ENCODE assay signal across 15 cellular contexts in the genomic region with DNA sequence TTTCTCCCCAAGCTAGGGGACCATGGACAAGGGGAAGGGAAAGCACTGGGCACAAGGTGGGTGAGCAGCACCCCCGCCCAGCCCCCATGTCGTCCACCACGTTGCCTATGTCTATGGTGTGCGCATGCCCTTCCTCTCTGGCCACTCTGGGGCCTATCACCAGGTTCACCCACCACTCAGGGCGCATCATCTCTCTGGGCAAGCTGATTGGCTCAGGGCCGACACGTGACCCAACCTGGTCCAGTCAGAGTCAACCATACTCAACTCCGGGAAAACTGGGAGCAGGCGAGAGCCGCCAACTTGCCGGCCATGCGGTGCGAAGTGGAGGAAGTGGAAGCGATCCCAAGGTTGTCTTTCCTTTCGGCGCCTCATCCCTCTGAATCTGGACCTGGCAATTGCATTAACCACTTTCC. TPM values are rescaled to one million over a fixed set of nuclear protein-coding genes. Genes with fewer than 3 reads are reported as not detected.
A peak's percentile ranks its signal among the peaks of the same experiment; 100 is the strongest.
DNase-seq lines count a peak whose midpoint lies in the region; ATAC-seq and TF ChIP-seq lines count a peak whose summit lies in the region.
"Had no signal": no experiment of that assay in that cellular context is flagged by ENCODE, and none has a peak within 500 bp of the region (broad histone marks: within the 10 kb centered on the region; RNA-seq: fewer than 3 reads in every experiment).

No MANE protein-coding gene starts in this region.

- no peak overlapping the region for H3K4me3 Mint-ChIP-seq in GM23338
- no peak overlapping the region for H3K4me3 Mint-ChIP-seq in chondrocyte (ENCODE audit: unreplicated experiment)
- H3K4me3 Mint-ChIP-seq: natural killer cell treated with Interleukin-12 subunit alpha and Interleukin-12 subunit beta and Interleukin-15 and Interleukin-18, amount 100 ng/mL, for 72 hours had no signal

- H3K4me1 ChIP-seq in GM23338 (ENCODE audit: insufficient read depth): no peaks in the 10 kb centered on the region; the same call in 1 of the 2 replicates
- H3K4me1 ChIP-seq in rectal smooth muscle tissue (ENCODE audit: control insufficient read depth, insufficient read depth, low read length): peaks cover 28% of the 10 kb centered on the region

- no peaks in the 10 kb centered on the region for H3F3A ChIP-seq in GM23338 (replicated peaks; ENCODE audit: low read depth)

- H3K4me3 ChIP-seq in GM23338 (no peak overlapping the region), rectal smooth muscle tissue (ENCODE audit: low read length) (no peak overlapping the region)
- H3K4me3 ChIP-seq: GM23248 had no signal

- H3K9me3 Mint-ChIP-seq in GM23338: no peaks in the 10 kb centered on the region; the same call in 2 of the 3 replicates
- no peaks in the 10 kb centered on the region for H3K9me3 Mint-ChIP-seq in chondrocyte (ENCODE audit: low read depth)
- H3K9me3 Mint-ChIP-seq: activated T-helper 2 cell treated with anti-CD3 and anti-CD28 coated beads, Interferon-gamma antibody, Interleukin-2, Interleukin-4, amounts not matched to agents 10 μg/mL and 5 μg/mL and 100 μg/mL, durations not matched to agents 14 hours and 24 hours and 36 hours; natural killer cell treated with Interleukin-12 subunit alpha and Interleukin-12 subunit beta and Interleukin-15 and Interleukin-18, amount 100 ng/mL, for 72 hours had no signal

- no peak overlapping the region for H3K27ac ChIP-seq in GM23338 (ENCODE audit: low read depth)
- peak overlapping the region; percentile 96 for H3K27ac ChIP-seq in layer of hippocampus (ENCODE audit: low read depth, low read length)
- H3K27ac ChIP-seq in rectal smooth muscle tissue (ENCODE audit: low read depth, low read length): peak overlapping the region; percentile 86
- H3K27ac ChIP-seq: GM23248 had no signal

- H3K4me1 Mint-ChIP-seq in GM23338 (peaks cover 20% of the 10 kb centered on the region), chondrocyte (ENCODE audit: low read depth) (peaks cover 29% of the 10 kb centered on the region)

- H3K36me3 ChIP-seq in GM23338 (ENCODE audit: insufficient read depth) (no peaks in the 10 kb centered on the region), rectal smooth muscle tissue (ENCODE audit: control insufficient read depth, insufficient read depth, low read length) (no peaks in the 10 kb centered on the region)

- H3K27me3 ChIP-seq in GM23338 (ENCODE audit: insufficient read depth) (no peaks in the 10 kb centered on the region), layer of hippocampus (ENCODE audit: control insufficient read depth, insufficient read depth, low read length) (no peaks in the 10 kb centered on the region), rectal smooth muscle tissue (ENCODE audit: control insufficient read depth, insufficient read depth, low read length) (no peaks in the 10 kb centered on the region)

- no peak overlapping the region for H3K9ac ChIP-seq in rectal smooth muscle tissue (ENCODE audit: low read length)
- H3K9ac ChIP-seq: GM23248 had no signal

- no peaks in the 10 kb centered on the region for H3K79me2 ChIP-seq in GM23338 (replicated peaks; ENCODE audit: insufficient read depth)

- H3K27me3 Mint-ChIP-seq in GM23338 (ENCODE audit: insufficient read depth, low read depth, poor library complexity): peaks cover 10% of the 10 kb centered on the region
- peaks cover 6% of the 10 kb centered on the region for H3K27me3 Mint-ChIP-seq in chondrocyte (ENCODE audit: low read depth)
- H3K27me3 Mint-ChIP-seq: natural killer cell treated with Interleukin-12 subunit alpha and Interleukin-12 subunit beta and Interleukin-15 and Interleukin-18, amount 100 ng/mL, for 72 hours had no signal

- TF ChIP-seq CTCF in GM23338 (conservative IDR thresholded peaks at IDR 0.05; ENCODE audit: low read depth in 2 of 2) (no peak), chondrocyte (IDR thresholded peaks at IDR 0.05) (no peak)

- ATAC-seq in GM23338 (peak; percentile 25), HG03095 (IDR thresholded peaks at IDR 0.05; ENCODE audit: unreplicated experiment) (no peak)
- ATAC-seq: natural killer cell treated with Interleukin-12 subunit alpha and Interleukin-12 subunit beta and Interleukin-15 and Interleukin-18, amount 100 ng/mL, for 72 hours had no signal

- H3K36me3 Mint-ChIP-seq in GM23338 (ENCODE audit: low read depth): no peaks in the 10 kb centered on the region
- peaks cover 8% of the 10 kb centered on the region for H3K36me3 Mint-ChIP-seq in chondrocyte (ENCODE audit: low read depth)
- H3K36me3 Mint-ChIP-seq: natural killer cell treated with Interleukin-12 subunit alpha and Interleukin-12 subunit beta and Interleukin-15 and Interleukin-18, amount 100 ng/mL, for 72 hours had no signal

- H3K9me2 ChIP-seq in GM23338 (ENCODE audit: insufficient read depth): peaks cover 4% of the 10 kb centered on the region; the same call in 1 of the 2 replicates

- no peak overlapping the region for H3K27ac Mint-ChIP-seq in GM23338
- no peak overlapping the region for H3K27ac Mint-ChIP-seq in chondrocyte (ENCODE audit: unreplicated experiment)
- H3K27ac Mint-ChIP-seq: activated T-helper 2 cell treated with anti-CD3 and anti-CD28 coated beads, Interferon-gamma antibody, Interleukin-2, Interleukin-4, amounts not matched to agents 10 μg/mL and 5 μg/mL and 100 μg/mL, durations not matched to agents 14 hours and 24 hours and 36 hours; natural killer cell treated with Interleukin-12 subunit alpha and Interleukin-12 subunit beta and Interleukin-15 and Interleukin-18, amount 100 ng/mL, for 72 hours had no signal

- no peak overlapping the region; the same call in 1 of the 2 replicates for H2AFZ ChIP-seq in GM23338
- H2AFZ ChIP-seq: GM23248 had no signal

- DNase-seq in GM23338 (ENCODE audit: low spot score) (peak; percentile 14), chondrocyte (ENCODE audit: low spot score) (peak; percentile 81), NK-92 (lab: John Stamatoyannopoulos, UW; ENCODE audit: unreplicated experiment) (no peak), glomerular visceral epithelial cell (ENCODE audit: extremely low spot score) (no peak), NCI-H226 (no peak)
- DNase-seq: activated CD4-positive, alpha-beta T cell treated with anti-CD3 and anti-CD28 coated beads, Interleukin-2, amount 50 U/mL, for 48 hours; GM23248; NCI-H2227 treated with DMSO at 0.1 percent for 48 hours; stimulated activated CD8-positive, alpha-beta memory T cell treated with anti-CD3 and anti-CD28 coated beads, Interleukin-4, amount 100 ng/mL, for 48 hours had no signal

- no peaks in the 10 kb centered on the region for H4K20me1 ChIP-seq in GM23338 (replicated peaks; ENCODE audit: insufficient read depth)

- H3K4me2 ChIP-seq in GM23338: no peak overlapping the region

TF ChIP-seq in GM23338, 12 proteins besides CTCF, POLR2A, EP300 and RAD21 (continues in another document):
- TF ChIP-seq JUNB (IDR thresholded peaks at IDR 0.05; ENCODE audit: unreplicated experiment) (no peak), EZH2 (IDR thresholded peaks at IDR 0.05; ENCODE audit: low read depth, unreplicated experiment) (no peak)

RNA-seq across cellular contexts. Expression of a gene that starts 25.9 kb away (rescaled TPM):
- 2.7 and 4.1 TPM in 2 replicates for total RNA-seq in GM23338 (2014; rRNA removed; shearing (Covaris generic))
- polyA plus RNA-seq in GM23338 (2016; fragmentation: Nextera tagmentation; extraction: Ambion mirVana): 1.1 and 1.3 TPM in 2 replicates
- 1.5 to 5.5 TPM (median 5.5 TPM) in 3 replicates for total RNA-seq in chondrocyte

RNA-seq across cellular contexts. Expression of a gene that starts 39.5 kb away (rescaled TPM):
- total RNA-seq in GM23338 (2014; rRNA removed; shearing (Covaris generic)): 70.8 and 72.3 TPM in 2 replicates
- 31.7 and 32.0 TPM in 2 replicates for polyA plus RNA-seq in GM23338 (2016; fragmentation: Nextera tagmentation; extraction: Ambion mirVana)
- 77.7 to 82.2 TPM (median 79.9 TPM) in 3 replicates for total RNA-seq in chondrocyte

RNA-seq across cellular contexts. Expression of a gene that starts 49.9 kb away (rescaled TPM):
- 0.16 and 0.73 TPM in 2 replicates for total RNA-seq in GM23338 (2014; rRNA removed; shearing (Covaris generic))
- not detected in 2 replicates for polyA plus RNA-seq in GM23338 (2016; fragmentation: Nextera tagmentation; extraction: Ambion mirVana)
- not detected in 3 replicates for total RNA-seq in chondrocyte
- total RNA-seq: activated T-helper 2 cell treated with anti-CD3 and anti-CD28 coated beads, Interferon-gamma antibody, Interleukin-2, Interleukin-4, amounts not matched to agents 10 μg/mL and 5 μg/mL and 100 μg/mL, durations not matched to agents 14 hours and 24 hours and 36 hours; epithelial cell of proximal tubule; GM23248; natural killer cell treated with Interleukin-12 subunit alpha and Interleukin-12 subunit beta and Interleukin-15 and Interleukin-18, amount 100 ng/mL, for 72 hours had no signal
- polyA plus RNA-seq: GM23248 had no signal

Comparison
In these comparisons a context has a peak if more than half of its experiments do, and no peak if none do; other contexts are left out.
1. DNase-seq: peak in GM23338 (single experiment) and chondrocyte (single experiment); none in NK-92 (single experiment), glomerular visceral epithelial cell (single experiment) and NCI-H226 (single experiment).